Comparison of ENCODE assay signal across 18 cellular contexts in genomic region chr7:148211641-148212040, GRCh38.
DNase-seq lines count a peak whose midpoint lies in the region; ATAC-seq and TF ChIP-seq lines count a peak whose summit lies in the region.
"Had no signal": no experiment of that assay in that cellular context is flagged by ENCODE, and none has a peak within 500 bp of the region (broad histone marks: within the 10 kb centered on the region; RNA-seq: fewer than 3 reads in every experiment).

No MANE protein-coding gene starts in this region.

- H3K27ac Mint-ChIP-seq in activated T-helper 1 cell treated with anti-CD3 and anti-CD28 coated beads, Interleukin-12 subunit alpha, Interleukin-12 subunit beta, Interleukin-2, Interleukin-4 antibody, amounts not matched to agents 30 ng/mL and 10 ng/mL and 1 ng/mL, durations not matched to agents 14 hours and 24 hours and 36 hours: no peak overlapping the region
- H3K27ac Mint-ChIP-seq: CD4-positive, CD25-positive, alpha-beta regulatory T cell had no signal

- ATAC-seq in Right ventricle myocardium inferior: peak; percentile 31

- intact Hi-C loops in Right ventricle myocardium inferior (cut with DNase I): no loop called here
- intact Hi-C loops in activated T-helper 1 cell treated with anti-CD3 and anti-CD28 coated beads, Interleukin-12 subunit alpha, Interleukin-12 subunit beta, Interleukin-2, Interleukin-4 antibody, amounts not matched to agents 30 ng/mL and 10 ng/mL and 1 ng/mL, durations not matched to agents 14 hours and 24 hours and 36 hours (cut with micrococcal nuclease): no loop called here

- H3K4me3 Mint-ChIP-seq in activated T-helper 1 cell treated with anti-CD3 and anti-CD28 coated beads, Interleukin-12 subunit alpha, Interleukin-12 subunit beta, Interleukin-2, Interleukin-4 antibody, amounts not matched to agents 30 ng/mL and 10 ng/mL and 1 ng/mL, durations not matched to agents 14 hours and 24 hours and 36 hours: no peak overlapping the region
- H3K4me3 Mint-ChIP-seq: CD4-positive, CD25-positive, alpha-beta regulatory T cell had no signal

- no peaks in the 10 kb centered on the region for H3K36me3 Mint-ChIP-seq in activated T-helper 1 cell treated with anti-CD3 and anti-CD28 coated beads, Interleukin-12 subunit alpha, Interleukin-12 subunit beta, Interleukin-2, Interleukin-4 antibody, amounts not matched to agents 30 ng/mL and 10 ng/mL and 1 ng/mL, durations not matched to agents 14 hours and 24 hours and 36 hours (ENCODE audit: low read depth)
- H3K36me3 Mint-ChIP-seq: CD4-positive, CD25-positive, alpha-beta regulatory T cell had no signal

- no peaks in the 10 kb centered on the region for H3K9me3 Mint-ChIP-seq in activated T-helper 1 cell treated with anti-CD3 and anti-CD28 coated beads, Interleukin-12 subunit alpha, Interleukin-12 subunit beta, Interleukin-2, Interleukin-4 antibody, amounts not matched to agents 30 ng/mL and 10 ng/mL and 1 ng/mL, durations not matched to agents 14 hours and 24 hours and 36 hours

- H3K4me1 Mint-ChIP-seq in activated T-helper 1 cell treated with anti-CD3 and anti-CD28 coated beads, Interleukin-12 subunit alpha, Interleukin-12 subunit beta, Interleukin-2, Interleukin-4 antibody, amounts not matched to agents 30 ng/mL and 10 ng/mL and 1 ng/mL, durations not matched to agents 14 hours and 24 hours and 36 hours (ENCODE audit: low read depth): no peaks in the 10 kb centered on the region
- H3K4me1 Mint-ChIP-seq: CD4-positive, CD25-positive, alpha-beta regulatory T cell had no signal

- H3K27me3 ChIP-seq in right atrium auricular region: no peaks in the 10 kb centered on the region
- H3K27me3 ChIP-seq: SJSA1 had no signal

- H3K4me3 ChIP-seq in right atrium auricular region: no peak overlapping the region
- H3K4me3 ChIP-seq: HAP-1, SJSA1 had no signal

- no peak overlapping the region for H3K27ac ChIP-seq in right atrium auricular region
- H3K27ac ChIP-seq: SJSA1 had no signal

- peaks cover 0 to 14% of the 10 kb centered on the region in 2 donors for H3K4me1 ChIP-seq in right atrium auricular region
- H3K4me1 ChIP-seq: HAP-1, SJSA1 had no signal

- H3K36me3 ChIP-seq in right atrium auricular region: no peaks in the 10 kb centered on the region
- H3K36me3 ChIP-seq: HAP-1, SJSA1 had no signal

- TF ChIP-seq CTCF in right atrium auricular region (IDR thresholded peaks at IDR 0.05): no peak

- no peaks in the 10 kb centered on the region for H3K9me3 ChIP-seq in right atrium auricular region
- H3K9me3 ChIP-seq: HAP-1, SJSA1 had no signal

- H3K27me3 Mint-ChIP-seq in activated T-helper 1 cell treated with anti-CD3 and anti-CD28 coated beads, Interleukin-12 subunit alpha, Interleukin-12 subunit beta, Interleukin-2, Interleukin-4 antibody, amounts not matched to agents 30 ng/mL and 10 ng/mL and 1 ng/mL, durations not matched to agents 14 hours and 24 hours and 36 hours (ENCODE audit: insufficient read depth): peaks cover 2% of the 10 kb centered on the region

- DNase-seq in Right ventricle myocardium inferior (ENCODE audit: missing footprints) (no peak), right atrium auricular region (ENCODE audit: low spot score) (no peak), H4 (ENCODE audit: low spot score) (peak; percentile 13), astrocyte of the hippocampus (ENCODE audit: low read depth, low spot score) (peak; percentile 28), superior temporal gyrus (ENCODE audit: extremely low spot score) (peak; percentile 75), NCI-H1417 treated with DMSO at 0.1 percent for 48 hours (lab: John Stamatoyannopoulos, UW) (no peak)
- DNase-seq in activated T-helper 1 cell treated with anti-CD3 and anti-CD28 coated beads, Interleukin-12 subunit alpha, Interleukin-12 subunit beta, Interleukin-2, Interleukin-4 antibody, amounts not matched to agents 30 ng/mL and 10 ng/mL and 1 ng/mL, durations not matched to agents 14 hours and 24 hours and 36 hours (ENCODE audit: low spot score): no peak
- DNase-seq: ACHN; CD4-positive, CD25-positive, alpha-beta regulatory T cell; COR-L47; DMS153; GF-D8; KG1; NCI-H146; NCI-H2029 treated with DMSO at 0.1 percent for 48 hours; NCI-H774 had no signal

Comparison
In these comparisons a context has a peak if more than half of its experiments do, and no peak if none do; other contexts are left out.
1. DNase-seq: peak in H4 (single experiment), astrocyte of the hippocampus (single experiment) and superior temporal gyrus (single experiment); none in Right ventricle myocardium inferior (single experiment), right atrium auricular region (single experiment), activated T-helper 1 cell treated with anti-CD3 and anti-CD28 coated beads, Interleukin-12 subunit alpha, Interleukin-12 subunit beta, Interleukin-2, Interleukin-4 antibody, amounts not matched to agents 30 ng/mL and 10 ng/mL and 1 ng/mL, durations not matched to agents 14 hours and 24 hours and 36 hours (single experiment) and NCI-H1417 treated with DMSO at 0.1 percent for 48 hours (single experiment).